Comparison of ENCODE assay signal across 31 cellular contexts in genomic region chr6:87514831-87515230, GRCh38. TPM values are rescaled to one million over a fixed set of nuclear protein-coding genes. Genes with fewer than 3 reads are reported as not detected.
DNase-seq lines count a peak whose midpoint lies in the region; ATAC-seq and TF ChIP-seq lines count a peak whose summit lies in the region.
"Had no signal": no experiment of that assay in that cellular context is flagged by ENCODE, and none has a peak within 500 bp of the region (broad histone marks: within the 10 kb centered on the region; RNA-seq: fewer than 3 reads in every experiment).

No MANE protein-coding gene starts in this region.

- no peaks in the 10 kb centered on the region for H3K9me2 ChIP-seq in Loucy (replicated peaks; ENCODE audit: low read depth, low read length)

- H3K27ac Mint-ChIP-seq in activated T-cell treated with anti-CD3 and anti-CD28 coated beads, Interleukin-2, amount 50 U/mL, for 72 hours = peak overlapping the region; percentile 77
- peak overlapping the region; percentile 21 for H3K27ac Mint-ChIP-seq in activated CD4-positive, alpha-beta memory T cell treated with anti-CD3 and anti-CD28 coated beads, Interleukin-2, amount 10 ng/mL, durations not matched to agents 7 days and 5 days
- peak overlapping the region; percentile 30 for H3K27ac Mint-ChIP-seq in mesothelial cell of epicardium
- H3K27ac Mint-ChIP-seq: activated B cell treated with CpG ODN at 0.5 μM for 24 hours; brain; nephron progenitor cell; stimulated activated memory B cell treated with anti-CD40 and anti-IgM and Interleukin-4, amounts not matched to agents 10 μg/mL and 1 μg/mL and 100 μg/mL, for 72 hours had no signal

- no peak for TF ChIP-seq CTCF in Loucy (conservative IDR thresholded peaks at IDR 0.05; ENCODE audit: low read length)
- no peak for TF ChIP-seq CTCF in mesothelial cell of epicardium (IDR thresholded peaks at IDR 0.05; ENCODE audit: unreplicated experiment)

- no peaks in the 10 kb centered on the region for H3K9me3 ChIP-seq in Loucy (ENCODE audit: insufficient read depth, low read depth, low read length)
- H3K9me3 ChIP-seq: A549, BE2C, ovary, Peyer's patch, SJCRH30, suprapubic skin had no signal

- H4K20me1 ChIP-seq in Loucy (ENCODE audit: insufficient read depth, low read length, poor library complexity, severe bottlenecking) = no peaks in the 10 kb centered on the region

- ATAC-seq in activated T-cell treated with anti-CD3 and anti-CD28 coated beads, Interleukin-2, amount 50 U/mL, for 72 hours (replicated peaks in 1 of 2) = no peak
- ATAC-seq: A549; GM12878; left lobe of liver; stimulated activated memory B cell treated with anti-CD40 and anti-IgM and Interleukin-4, amounts not matched to agents 10 μg/mL and 1 μg/mL and 100 μg/mL, for 72 hours had no signal

- H3K36me3 ChIP-seq in Loucy (ENCODE audit: insufficient read depth, low read length) = peaks cover 67% of the 10 kb centered on the region; the same call in 1 of the 2 replicates
- H3K36me3 ChIP-seq: ovary had no signal

- no peak overlapping the region for H3K4me3 ChIP-seq in Loucy (ENCODE audit: low read length, poor library complexity, severe bottlenecking)
- H3K4me3 ChIP-seq: A549, GM12878, ovary, Peyer's patch, SJCRH30, smooth muscle cell, suprapubic skin had no signal

- H3K9me3 Mint-ChIP-seq in activated T-cell treated with anti-CD3 and anti-CD28 coated beads, Interleukin-2, amount 50 U/mL, for 72 hours = no peaks in the 10 kb centered on the region
- H3K9me3 Mint-ChIP-seq in activated CD4-positive, alpha-beta memory T cell treated with anti-CD3 and anti-CD28 coated beads, Interleukin-2, amount 10 ng/mL, durations not matched to agents 7 days and 5 days = no peaks in the 10 kb centered on the region
- H3K9me3 Mint-ChIP-seq in mesothelial cell of epicardium = no peaks in the 10 kb centered on the region
- H3K9me3 Mint-ChIP-seq: activated B cell treated with CpG ODN at 0.5 μM for 24 hours; brain; nephron progenitor cell; stimulated activated memory B cell treated with anti-CD40 and anti-IgM and Interleukin-4, amounts not matched to agents 10 μg/mL and 1 μg/mL and 100 μg/mL, for 72 hours had no signal

- peaks cover 6% of the 10 kb centered on the region for H3K4me1 Mint-ChIP-seq in activated T-cell treated with anti-CD3 and anti-CD28 coated beads, Interleukin-2, amount 50 U/mL, for 72 hours (ENCODE audit: low read depth)
- H3K4me1 Mint-ChIP-seq in activated CD4-positive, alpha-beta memory T cell treated with anti-CD3 and anti-CD28 coated beads, Interleukin-2, amount 10 ng/mL, durations not matched to agents 7 days and 5 days = peaks cover 9% of the 10 kb centered on the region
- H3K4me1 Mint-ChIP-seq in mesothelial cell of epicardium = peaks cover 5% of the 10 kb centered on the region
- H3K4me1 Mint-ChIP-seq: brain; nephron progenitor cell; stimulated activated memory B cell treated with anti-CD40 and anti-IgM and Interleukin-4, amounts not matched to agents 10 μg/mL and 1 μg/mL and 100 μg/mL, for 72 hours had no signal

- H3K36me3 Mint-ChIP-seq in activated T-cell treated with anti-CD3 and anti-CD28 coated beads, Interleukin-2, amount 50 U/mL, for 72 hours (ENCODE audit: insufficient read depth in 2 of 2) = peaks cover 2 to 14% of the 10 kb centered on the region in 2 donors
- peaks cover 55% of the 10 kb centered on the region for H3K36me3 Mint-ChIP-seq in activated CD4-positive, alpha-beta memory T cell treated with anti-CD3 and anti-CD28 coated beads, Interleukin-2, amount 10 ng/mL, durations not matched to agents 7 days and 5 days (ENCODE audit: low read depth)
- peaks cover 50% of the 10 kb centered on the region for H3K36me3 Mint-ChIP-seq in mesothelial cell of epicardium

- POLR2A ChIA-PET in activated CD4-positive, alpha-beta memory T cell treated with anti-CD3 and anti-CD28 coated beads, Interleukin-2, amount 10 ng/mL, durations not matched to agents 7 days and 5 days (lab: Charles Lee) = interaction anchor here (0.6 to 1.2 kb wide), 4 partner anchors 9 to 209 kb away, joined by 3 read pairs; no protein-coding TSS in a partner anchor

- no peak for DNase-seq in activated T-cell treated with anti-CD3 and anti-CD28 coated beads, Interleukin-2, amount 50 U/mL, for 72 hours
- no peak for DNase-seq in activated T-cell treated with anti-CD3 and anti-CD28 coated beads for 4 hours
- no peak for DNase-seq in activated CD4-positive, alpha-beta memory T cell treated with anti-CD3 and anti-CD28 coated beads, Interleukin-2, amount 10 ng/mL, durations not matched to agents 7 days and 5 days
- DNase-seq in mesothelial cell of epicardium (ENCODE audit: low spot score in 2 of 2, unreplicated experiment in 2 of 2) = no peak
- DNase-seq in HPDE6-E6E7 (ENCODE audit: extremely low spot score) = no peak
- DNase-seq in hepatic stellate cell (ENCODE audit: low spot score) = no peak
- no peak for DNase-seq in SW 1271 (lab: John Stamatoyannopoulos, UW)
- DNase-seq: activated B cell treated with CpG ODN at 0.5 μM for 24 hours; BE2C; Calu3; DND-41; effector CD4-positive, alpha-beta T cell; foreskin fibroblast; Karpas-422; mesendoderm; NCI-H1048; NCI-H187; NCI-H2171 treated with DMSO at 0.1 percent for 48 hours; NCI-H524; nephron progenitor cell; ovary; Peyer's patch; SJCRH30 had no signal

- H3K27me3 Mint-ChIP-seq in activated T-cell treated with anti-CD3 and anti-CD28 coated beads, Interleukin-2, amount 50 U/mL, for 72 hours (ENCODE audit: low read depth) = no peaks in the 10 kb centered on the region
- no peaks in the 10 kb centered on the region for H3K27me3 Mint-ChIP-seq in activated CD4-positive, alpha-beta memory T cell treated with anti-CD3 and anti-CD28 coated beads, Interleukin-2, amount 10 ng/mL, durations not matched to agents 7 days and 5 days
- H3K27me3 Mint-ChIP-seq in mesothelial cell of epicardium (ENCODE audit: low read depth) = no peaks in the 10 kb centered on the region
- H3K27me3 Mint-ChIP-seq: activated B cell treated with CpG ODN at 0.5 μM for 24 hours; brain; stimulated activated memory B cell treated with anti-CD40 and anti-IgM and Interleukin-4, amounts not matched to agents 10 μg/mL and 1 μg/mL and 100 μg/mL, for 72 hours had no signal

- H2AFZ ChIP-seq in Loucy (ENCODE audit: low read length) = no peak overlapping the region

- no peak overlapping the region for H3K9ac ChIP-seq in Loucy (ENCODE audit: low read depth, low read length, poor library complexity, severe bottlenecking)

- no peak overlapping the region for H3K4me3 Mint-ChIP-seq in activated T-cell treated with anti-CD3 and anti-CD28 coated beads, Interleukin-2, amount 50 U/mL, for 72 hours
- H3K4me3 Mint-ChIP-seq in activated CD4-positive, alpha-beta memory T cell treated with anti-CD3 and anti-CD28 coated beads, Interleukin-2, amount 10 ng/mL, durations not matched to agents 7 days and 5 days = no peak overlapping the region
- no peak overlapping the region for H3K4me3 Mint-ChIP-seq in mesothelial cell of epicardium
- H3K4me3 Mint-ChIP-seq: activated B cell treated with CpG ODN at 0.5 μM for 24 hours; brain; nephron progenitor cell; stimulated activated memory B cell treated with anti-CD40 and anti-IgM and Interleukin-4, amounts not matched to agents 10 μg/mL and 1 μg/mL and 100 μg/mL, for 72 hours had no signal

- H3K4me2 ChIP-seq in Loucy (ENCODE audit: low read depth, low read length, poor library complexity, severe bottlenecking) = peak overlapping the region; percentile 30
- H3K4me2 ChIP-seq: A549, smooth muscle cell had no signal

- no peaks in the 10 kb centered on the region for H3F3A ChIP-seq in Loucy (ENCODE audit: low read depth)

- CTCF ChIA-PET in activated CD4-positive, alpha-beta memory T cell treated with anti-CD3 and anti-CD28 coated beads, Interleukin-2, amount 10 ng/mL, durations not matched to agents 7 days and 5 days (lab: Charles Lee) = interaction anchor here (1.1 kb wide), 1 partner anchor 9 kb away, joined by 3 read pairs; no protein-coding TSS in a partner anchor

- H3K79me2 ChIP-seq in Loucy (ENCODE audit: insufficient read depth, low read length) = no peaks in the 10 kb centered on the region

- H3K27me3 ChIP-seq in Loucy (ENCODE audit: insufficient read depth, low read length, poor library complexity, severe bottlenecking) = no peaks in the 10 kb centered on the region
- H3K27me3 ChIP-seq: BE2C, ovary, Peyer's patch, SJCRH30, suprapubic skin had no signal

- peaks cover 8% of the 10 kb centered on the region for H3K4me1 ChIP-seq in Loucy (ENCODE audit: insufficient read depth, low read length, poor library complexity, severe bottlenecking)
- H3K4me1 ChIP-seq: A549, BE2C, Peyer's patch, SJCRH30, suprapubic skin had no signal

RNA-seq across cellular contexts. Expression of gene SLC35A1, which starts 42.1 kb away (rescaled TPM):
- 10 to 100 TPM; 12.7 to 14.7 TPM for total RNA-seq in activated T-cell treated with anti-CD3 and anti-CD28 coated beads, Interleukin-2, amount 50 U/mL, for 72 hours
- 10 to 100 TPM; 14.2 to 14.6 TPM for total RNA-seq in activated CD4-positive, alpha-beta memory T cell treated with anti-CD3 and anti-CD28 coated beads, Interleukin-2, amount 10 ng/mL, durations not matched to agents 7 days and 5 days
- 24.0 to 26.6 TPM (median 26.4 TPM) in 3 replicates for total RNA-seq in mesothelial cell of epicardium

Comparison
In these comparisons a context has a peak if more than half of its experiments do, and no peak if none do; other contexts are left out.
1. H3K27ac Mint-ChIP-seq: peak in every context shown above with its lines; median percentile 77 in activated T-cell treated with anti-CD3 and anti-CD28 coated beads, Interleukin-2, amount 50 U/mL, for 72 hours; 30 in mesothelial cell of epicardium; 21 in activated CD4-positive, alpha-beta memory T cell treated with anti-CD3 and anti-CD28 coated beads, Interleukin-2, amount 10 ng/mL, durations not matched to agents 7 days and 5 days.